15 cellular contexts compared by ENCODE assay signal in genomic region chr20:40638414-40638813, GRCh38.
"Had no signal": no experiment of that assay in that cellular context is flagged by ENCODE, and none has a peak within 500 bp of the region (broad histone marks: within the 10 kb centered on the region; RNA-seq: fewer than 3 reads in every experiment).

No MANE protein-coding gene starts in this region.

- H3K27ac ChIP-seq: adrenal gland, cardiac muscle cell, neutrophil, skin epidermis, tibial artery, vagina had no signal

- DNase-seq: activated CD4-positive, CD25-positive, alpha-beta regulatory T cell treated with anti-CD3 and anti-CD28 coated beads, Interleukin-2, amount 50 U/mL, for 72 hours; activated T-cell treated with anti-CD3 and anti-CD28 coated beads, Interleukin-2, amount 50 U/mL, for 24 hours; erythroblast; mesenchymal stem cell; natural killer cell; posterior cingulate gyrus; stimulated activated CD4-positive, alpha-beta T cell treated with anti-CD3 and anti-CD28 coated beads, Interleukin-15, amount 100 ng/mL, for 24 hours; stimulated activated CD4-positive, alpha-beta T cell treated with anti-CD3 and anti-CD28 coated beads, Interleukin-4, amount 100 ng/mL, for 1 hour; stimulated activated naive B cell treated with anti-CD40 and anti-IgM and Interleukin-4, amounts not matched to agents 10 μg/mL and 1 μg/mL and 100 μg/mL, for 72 hours; tibial artery had no signal

- H3K9me3 ChIP-seq: adrenal gland, neutrophil, tibial artery, vagina had no signal

- H3K27me3 ChIP-seq: adrenal gland, cardiac muscle cell, tibial artery, vagina had no signal

- ATAC-seq: natural killer cell; stimulated activated naive B cell treated with anti-CD40 and anti-IgM and Interleukin-4, amounts not matched to agents 10 μg/mL and 1 μg/mL and 100 μg/mL, for 72 hours had no signal

- H3K36me3 ChIP-seq: adrenal gland, cardiac muscle cell, neutrophil, tibial artery, vagina had no signal

- H3K4me1 ChIP-seq: adrenal gland, vagina had no signal

- H3K4me3 ChIP-seq: adrenal gland, cardiac muscle cell, skin epidermis, tibial artery, vagina had no signal
